1 cellular context compared by ENCODE assay signal in the genomic region with DNA sequence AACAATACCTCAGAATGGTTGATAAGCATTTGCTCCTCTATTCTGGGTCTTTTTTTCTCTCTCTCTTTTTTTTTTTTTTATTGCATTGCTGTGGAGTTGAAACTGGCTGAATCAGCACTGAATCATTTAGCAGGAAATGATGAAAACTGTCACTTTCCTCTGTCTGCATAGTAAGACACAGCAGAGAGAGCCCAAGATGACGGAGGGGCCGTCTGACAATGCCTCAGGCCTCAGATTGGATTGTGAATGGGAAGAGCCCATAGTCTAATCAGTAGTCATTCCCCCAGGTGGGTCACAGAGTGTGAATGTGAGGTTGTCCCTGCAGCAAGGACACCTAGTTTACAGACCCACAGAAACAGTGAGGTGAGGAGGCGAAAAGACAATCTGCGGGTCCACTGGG.
TF ChIP-seq lines count a peak whose summit lies in the region.

No MANE protein-coding gene starts in this region.

TF ChIP-seq in neural cell, 6 proteins besides CTCF, POLR2A, EP300 and RAD21 (continued from another document):
- TF ChIP-seq, protein P1, sequence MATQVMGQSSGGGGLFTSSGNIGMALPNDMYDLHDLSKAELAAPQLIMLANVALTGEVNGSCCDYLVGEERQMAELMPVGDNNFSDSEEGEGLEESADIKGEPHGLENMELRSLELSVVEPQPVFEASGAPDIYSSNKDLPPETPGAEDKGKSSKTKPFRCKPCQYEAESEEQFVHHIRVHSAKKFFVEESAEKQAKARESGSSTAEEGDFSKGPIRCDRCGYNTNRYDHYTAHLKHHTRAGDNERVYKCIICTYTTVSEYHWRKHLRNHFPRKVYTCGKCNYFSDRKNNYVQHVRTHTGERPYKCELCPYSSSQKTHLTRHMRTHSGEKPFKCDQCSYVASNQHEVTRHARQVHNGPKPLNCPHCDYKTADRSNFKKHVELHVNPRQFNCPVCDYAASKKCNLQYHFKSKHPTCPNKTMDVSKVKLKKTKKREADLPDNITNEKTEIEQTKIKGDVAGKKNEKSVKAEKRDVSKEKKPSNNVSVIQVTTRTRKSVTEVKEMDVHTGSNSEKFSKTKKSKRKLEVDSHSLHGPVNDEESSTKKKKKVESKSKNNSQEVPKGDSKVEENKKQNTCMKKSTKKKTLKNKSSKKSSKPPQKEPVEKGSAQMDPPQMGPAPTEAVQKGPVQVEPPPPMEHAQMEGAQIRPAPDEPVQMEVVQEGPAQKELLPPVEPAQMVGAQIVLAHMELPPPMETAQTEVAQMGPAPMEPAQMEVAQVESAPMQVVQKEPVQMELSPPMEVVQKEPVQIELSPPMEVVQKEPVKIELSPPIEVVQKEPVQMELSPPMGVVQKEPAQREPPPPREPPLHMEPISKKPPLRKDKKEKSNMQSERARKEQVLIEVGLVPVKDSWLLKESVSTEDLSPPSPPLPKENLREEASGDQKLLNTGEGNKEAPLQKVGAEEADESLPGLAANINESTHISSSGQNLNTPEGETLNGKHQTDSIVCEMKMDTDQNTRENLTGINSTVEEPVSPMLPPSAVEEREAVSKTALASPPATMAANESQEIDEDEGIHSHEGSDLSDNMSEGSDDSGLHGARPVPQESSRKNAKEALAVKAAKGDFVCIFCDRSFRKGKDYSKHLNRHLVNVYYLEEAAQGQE (IDR thresholded peaks at IDR 0.05; ENCODE audit: borderline replicate concordance), result no peak
- TF ChIP-seq TAF1 (IDR thresholded peaks at IDR 0.05; ENCODE audit: low read depth) (no peak), MXI1 (conservative IDR thresholded peaks at IDR 0.05; ENCODE audit: poor library complexity, severe bottlenecking) (no peak), EZH2 (IDR thresholded peaks at IDR 0.05; ENCODE audit: borderline replicate concordance, insufficient read depth, low read length, poor library complexity, severe bottlenecking) (no peak), POLR2AphosphoS5 (IDR thresholded peaks at IDR 0.05) (peak; percentile 23)
